1 cellular context compared by ENCODE assay signal in the genomic region with DNA sequence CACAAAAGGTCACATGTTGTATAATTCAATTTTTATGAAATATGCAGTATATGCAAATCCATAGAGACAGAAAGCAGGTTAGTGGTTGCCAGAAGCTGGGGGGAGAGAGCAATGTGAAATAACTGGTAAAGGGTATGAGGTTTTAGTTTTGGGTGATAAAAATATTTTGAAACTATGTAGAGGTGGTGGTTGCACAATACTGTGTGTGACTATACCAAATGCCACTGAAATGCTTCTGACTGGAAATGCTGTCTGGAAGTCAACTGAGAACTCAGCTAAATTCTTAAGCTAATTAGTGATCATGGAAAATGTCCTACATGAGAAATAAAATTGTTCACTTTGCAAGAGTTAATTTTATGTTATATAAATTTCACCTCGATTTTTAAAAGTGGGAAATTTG.
TF ChIP-seq lines count a peak whose summit lies in the region.

No MANE protein-coding gene starts in this region.

TF ChIP-seq in H1, 55 proteins besides CTCF, POLR2A, EP300 and RAD21:
- TF ChIP-seq ATF2 (IDR thresholded peaks at IDR 0.05; ENCODE audit: low read length) (no peak), SIX5 (IDR thresholded peaks at IDR 0.05; ENCODE audit: low read depth, low read length) (no peak), SP4 (IDR thresholded peaks at IDR 0.05; ENCODE audit: low read length) (no peak), RXRA (IDR thresholded peaks at IDR 0.05; ENCODE audit: insufficient read depth, low read depth, low read length) (no peak), NANOG (IDR thresholded peaks at IDR 0.05; ENCODE audit: insufficient read depth, low read depth, low read length, poor library complexity, severe bottlenecking) (no peak), CEBPB (IDR thresholded peaks at IDR 0.05; ENCODE audit: low read depth, low read length) (peak; percentile 61), CHD7 (IDR thresholded peaks at IDR 0.05; ENCODE audit: insufficient replicate concordance, low read length) (no peak), ASH2L (IDR thresholded peaks at IDR 0.05; ENCODE audit: low read length) (no peak)
TF ChIP-seq in H1: peak in this region for 1.
